9 cellular contexts compared by ENCODE assay signal in the genomic region with DNA sequence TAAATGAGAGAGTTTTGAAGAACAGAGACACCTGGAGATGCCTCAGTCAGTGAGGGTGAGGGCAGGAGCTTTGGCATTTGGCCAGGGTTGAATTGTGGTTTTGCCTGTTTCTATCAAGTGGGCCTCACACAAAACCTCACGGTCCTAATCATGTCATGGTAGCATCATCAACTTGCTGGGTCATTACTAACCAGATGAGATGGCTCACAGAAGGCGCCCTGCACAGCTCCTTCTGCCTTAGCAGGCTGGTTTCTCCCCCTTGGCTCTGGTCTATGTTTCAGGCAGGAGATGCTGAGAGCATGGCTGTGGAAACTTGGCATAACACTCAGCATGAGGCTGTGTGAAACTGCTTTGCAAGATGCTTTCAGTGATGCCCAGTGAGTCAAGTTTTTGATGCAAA.
A peak's percentile ranks its signal among the peaks of the same experiment; 100 is the strongest.
DNase-seq lines count a peak whose midpoint lies in the region; ATAC-seq and TF ChIP-seq lines count a peak whose summit lies in the region.
"Had no signal": no experiment of that assay in that cellular context is flagged by ENCODE, and none has a peak within 500 bp of the region (broad histone marks: within the 10 kb centered on the region; RNA-seq: fewer than 3 reads in every experiment).

No MANE protein-coding gene starts in this region.

- in situ Hi-C loops in mammary epithelial cell (cut with MboI; ENCODE audit: low sequenced_read_pairs in 2 of 2), result no loop called here

- H3K36me3 ChIP-seq in mammary epithelial cell (ENCODE audit: insufficient read depth, low read length), result no peaks in the 10 kb centered on the region
- H3K36me3 ChIP-seq in WERI-Rb-1, result no peaks in the 10 kb centered on the region

- 45% methylated on average over 2 of the region's 2 CpGs for WGBS in mammary epithelial cell (ENCODE audit: low coverage, missing lambda C conversion rate)

- TF ChIP-seq CTCF in mammary epithelial cell (conservative IDR thresholded peaks at IDR 0.05 in 1 of 2, IDR thresholded peaks at IDR 0.05 in 1 of 2; ENCODE audit: extremely low read depth in 1 of 2, insufficient read depth in 1 of 2, low read depth in 1 of 2, low read length in 2 of 2), result no peak
- TF ChIP-seq CTCF in WERI-Rb-1 (IDR thresholded peaks at IDR 0.05; ENCODE audit: low read depth, low read length), result no peak

- H3K27me3 ChIP-seq in mammary epithelial cell (ENCODE audit: insufficient read depth, low read length), result no peaks in the 10 kb centered on the region
- no peaks in the 10 kb centered on the region for H3K27me3 ChIP-seq in WERI-Rb-1 (ENCODE audit: insufficient read depth, low read depth, severe bottlenecking)

- intact Hi-C loops in mammary epithelial cell (cut with micrococcal nuclease), result no loop called here

- dilution Hi-C loops in mammary epithelial cell (cut with HindIII; ENCODE audit: low sequenced_read_pairs), result no loop called here

- H2AFZ ChIP-seq in mammary epithelial cell (ENCODE audit: low read depth, low read length), result no peak overlapping the region

- no peak overlapping the region for H3K9ac ChIP-seq in mammary epithelial cell (ENCODE audit: insufficient read depth, low read length)

- H3K27ac ChIP-seq in mammary epithelial cell (ENCODE audit: insufficient read depth, low read depth, low read length), result no peak overlapping the region
- no peak overlapping the region for H3K27ac ChIP-seq in WERI-Rb-1

- no peak overlapping the region for H3K4me3 ChIP-seq in mammary epithelial cell (replicated peaks in 1 of 3; ENCODE audit: insufficient read depth in 1 of 3, low read depth in 2 of 3, low read length in 3 of 3)
- no peak overlapping the region for H3K4me3 ChIP-seq in WERI-Rb-1 (ENCODE audit: low read depth, low read length)

- peak; percentile 86 for ATAC-seq in HG02759 (IDR thresholded peaks at IDR 0.05; ENCODE audit: unreplicated experiment)

- CTCF ChIA-PET in mammary epithelial cell (lab: Charles Lee; ENCODE audit: low non-redundant PET), result no interaction called here

- H3K9me3 ChIP-seq in mammary epithelial cell (replicated peaks; ENCODE audit: insufficient read depth, low read length) (no peaks in the 10 kb centered on the region), WERI-Rb-1 (ENCODE audit: severe bottlenecking) (no peaks in the 10 kb centered on the region)

- no TSS peak for BruUV-seq in mammary epithelial cell (replicated peaks; lab: Mats Ljungman, UMichigan)

- H3K79me2 ChIP-seq in mammary epithelial cell (ENCODE audit: insufficient read depth, low read length), result no peaks in the 10 kb centered on the region

- peaks cover 18% of the 10 kb centered on the region for H3K4me1 ChIP-seq in mammary epithelial cell (ENCODE audit: insufficient read depth, low read length)

- H4K20me1 ChIP-seq in mammary epithelial cell (ENCODE audit: insufficient read depth, low read length), result no peaks in the 10 kb centered on the region

- peak; percentile 61 to 71 for DNase-seq in activated CD4-positive, alpha-beta T cell treated with anti-CD3 and anti-CD28 coated beads, Interleukin-2, amount 50 U/mL, for 48 hours
- no peak for DNase-seq in activated CD4-positive, alpha-beta T cell treated with anti-CD3 and anti-CD28 coated beads, Interleukin-2, amount 50 U/mL, for 4 hours
- DNase-seq in NCI-H345 (lab: John Stamatoyannopoulos, UW), result peak; percentile 78
- peak; percentile 79 for DNase-seq in mammary epithelial cell
- DNase-seq in stimulated activated CD8-positive, alpha-beta memory T cell treated with anti-CD3 and anti-CD28 coated beads, Interleukin-2, amount 100 ng/mL, for 48 hours (ENCODE audit: low read depth in 2 of 2), result peak; percentile 19 to 59
- DNase-seq in SIG-M5 (lab: John Stamatoyannopoulos, UW), result no peak
- no peak for DNase-seq in WERI-Rb-1
- DNase-seq: left cardiac atrium had no signal

- no peak overlapping the region for H3K4me2 ChIP-seq in mammary epithelial cell (ENCODE audit: insufficient read depth, low read depth, low read length)

Comparison
In these comparisons a context has a peak if more than half of its experiments do, and no peak if none do; other contexts are left out.
1. DNase-seq: peak in activated CD4-positive, alpha-beta T cell treated with anti-CD3 and anti-CD28 coated beads, Interleukin-2, amount 50 U/mL, for 48 hours (2 of 2), NCI-H345 (single experiment), mammary epithelial cell (single experiment) and stimulated activated CD8-positive, alpha-beta memory T cell treated with anti-CD3 and anti-CD28 coated beads, Interleukin-2, amount 100 ng/mL, for 48 hours (2 of 2); none in activated CD4-positive, alpha-beta T cell treated with anti-CD3 and anti-CD28 coated beads, Interleukin-2, amount 50 U/mL, for 4 hours (0 of 2), SIG-M5 (single experiment) and WERI-Rb-1 (single experiment).